ENCODE assay signal across 9 cellular contexts in genomic region chr15:76972420-76973361, GRCh38. TPM values are rescaled to one million over a fixed set of nuclear protein-coding genes. Genes with fewer than 3 reads are reported as not detected.
A peak's percentile ranks its signal among the peaks of the same experiment; 100 is the strongest.
DNase-seq lines count a peak whose midpoint lies in the region; ATAC-seq and TF ChIP-seq lines count a peak whose summit lies in the region.
"Had no signal": no experiment of that assay in that cellular context is flagged by ENCODE, and none has a peak within 500 bp of the region (broad histone marks: within the 10 kb centered on the region; RNA-seq: fewer than 3 reads in every experiment).

No MANE protein-coding gene starts in this region.

- intact Hi-C loops in CD14-positive monocyte (cut with micrococcal nuclease): loop anchor here (5.0 kb wide), 2 partner anchors 50 to 525 kb away; no protein-coding TSS in a partner anchor

- H3K27me3 Mint-ChIP-seq in CD14-positive monocyte (ENCODE audit: low read depth in 3 of 3): peaks cover 0 to 2% (median 1%) of the 10 kb centered on the region in 3 donors
- H3K27me3 Mint-ChIP-seq: activated CD4-positive, alpha-beta memory T cell treated with anti-CD3 and anti-CD28 coated beads, Interleukin-2, amount 10 ng/mL, durations not matched to agents 7 days and 5 days had no signal

- H3K4me1 ChIP-seq in stomach smooth muscle (ENCODE audit: control insufficient read depth, insufficient read depth, low read length): peaks cover 10% of the 10 kb centered on the region

- no peaks in the 10 kb centered on the region for H3K9me3 ChIP-seq in stomach smooth muscle (ENCODE audit: control insufficient read depth in 2 of 2, low read length in 2 of 2)

- no peaks in the 10 kb centered on the region for H3K27me3 ChIP-seq in stomach smooth muscle (ENCODE audit: control insufficient read depth in 1 of 2, insufficient read depth in 2 of 2, low read length in 2 of 2)

- H3K27ac Mint-ChIP-seq in CD14-positive monocyte: no peak overlapping the region
- H3K27ac Mint-ChIP-seq: activated CD4-positive, alpha-beta memory T cell treated with anti-CD3 and anti-CD28 coated beads, Interleukin-2, amount 10 ng/mL, durations not matched to agents 7 days and 5 days had no signal

- H3K4me3 Mint-ChIP-seq in CD14-positive monocyte: no peak overlapping the region
- H3K4me3 Mint-ChIP-seq: activated CD4-positive, alpha-beta memory T cell treated with anti-CD3 and anti-CD28 coated beads, Interleukin-2, amount 10 ng/mL, durations not matched to agents 7 days and 5 days had no signal

- peaks cover 0 to under 1% of the 10 kb centered on the region in 2 donors for H3K36me3 Mint-ChIP-seq in CD14-positive monocyte

- peaks cover 21% of the 10 kb centered on the region for H3K4me1 Mint-ChIP-seq in CD14-positive monocyte

- H3K27ac ChIP-seq in stomach smooth muscle (ENCODE audit: low read length): peak overlapping the region; percentile 53

- no peak for TF ChIP-seq CTCF in CD14-positive monocyte (IDR thresholded peaks at IDR 0.05)

- H3K4me3 ChIP-seq in stomach smooth muscle (ENCODE audit: low read length in 2 of 2): peak overlapping the region; percentile 47 to 64

- H3K9ac ChIP-seq in stomach smooth muscle (ENCODE audit: low read length in 2 of 2): peak overlapping the region; percentile 26 to 62

- no peak for ATAC-seq in GM18870 (IDR thresholded peaks at IDR 0.05; ENCODE audit: unreplicated experiment)

- no peaks in the 10 kb centered on the region for H3K36me3 ChIP-seq in stomach smooth muscle (ENCODE audit: control insufficient read depth in 2 of 2, insufficient read depth in 2 of 2, low read length in 2 of 2)

- H3K9me3 Mint-ChIP-seq in CD14-positive monocyte: peaks cover 0 to 2% (median 0%) of the 10 kb centered on the region in 7 donors
- H3K9me3 Mint-ChIP-seq: activated CD4-positive, alpha-beta memory T cell treated with anti-CD3 and anti-CD28 coated beads, Interleukin-2, amount 10 ng/mL, durations not matched to agents 7 days and 5 days had no signal

- DNase-seq in NCI-H226 (peak; percentile 81), astrocyte of the hippocampus (ENCODE audit: low read depth, low spot score) (peak; percentile 29), hepatic stellate cell (ENCODE audit: low spot score) (peak; percentile 42), C1 segment of cervical spinal cord (lab: John Stamatoyannopoulos, UW) (no peak), CD14-positive monocyte (ENCODE audit: low spot score) (no peak)
- DNase-seq: NCI-H2107 had no signal

RNA-seq across cellular contexts. Expression of gene PSTPIP1, which starts 22.2 kb away (rescaled TPM):
- polyA plus RNA-seq in CD14-positive monocyte: 10 to 100 TPM; 85.9 to 86.8 TPM

RNA-seq across cellular contexts. Expression of gene RCN2, which starts 41.1 kb away (rescaled TPM):
- polyA plus RNA-seq in CD14-positive monocyte: 10 to 100 TPM; 13.2 to 16.4 TPM

Comparison
In these comparisons a context has a peak if more than half of its experiments do, and no peak if none do; other contexts are left out.
1. DNase-seq: peak in NCI-H226 (single experiment), astrocyte of the hippocampus (single experiment) and hepatic stellate cell (single experiment); none in C1 segment of cervical spinal cord (0 of 14) and CD14-positive monocyte (single experiment).